1 cellular context compared by ENCODE assay signal in the genomic region with DNA sequence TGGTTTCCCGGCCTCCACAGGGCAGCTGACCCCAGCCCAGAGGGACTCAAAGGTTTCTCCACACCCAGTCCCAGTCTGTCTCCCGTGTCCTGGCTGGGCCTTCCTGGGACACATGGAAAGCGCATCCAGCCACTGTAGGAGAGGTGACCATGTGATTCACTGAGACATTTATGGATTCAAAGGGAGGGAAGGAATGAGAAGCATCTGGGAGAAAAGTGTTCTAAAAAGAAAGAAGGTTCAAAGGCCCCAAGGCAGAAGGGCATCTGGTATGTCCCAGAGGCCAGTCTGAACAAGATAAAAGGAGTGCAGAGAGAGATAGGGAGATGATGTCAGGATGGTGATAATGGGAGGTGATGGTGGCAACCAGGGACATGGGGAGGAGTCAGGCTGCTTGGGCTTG.
TF ChIP-seq lines count a peak whose summit lies in the region.

No MANE protein-coding gene starts in this region.

TF ChIP-seq in HepG2, 621 proteins besides CTCF, POLR2A, EP300 and RAD21:
- no peak for TF ChIP-seq ZNF160 (CRISPR knock-in tag; IDR thresholded peaks at IDR 0.05)
- TF ChIP-seq, protein P1, sequence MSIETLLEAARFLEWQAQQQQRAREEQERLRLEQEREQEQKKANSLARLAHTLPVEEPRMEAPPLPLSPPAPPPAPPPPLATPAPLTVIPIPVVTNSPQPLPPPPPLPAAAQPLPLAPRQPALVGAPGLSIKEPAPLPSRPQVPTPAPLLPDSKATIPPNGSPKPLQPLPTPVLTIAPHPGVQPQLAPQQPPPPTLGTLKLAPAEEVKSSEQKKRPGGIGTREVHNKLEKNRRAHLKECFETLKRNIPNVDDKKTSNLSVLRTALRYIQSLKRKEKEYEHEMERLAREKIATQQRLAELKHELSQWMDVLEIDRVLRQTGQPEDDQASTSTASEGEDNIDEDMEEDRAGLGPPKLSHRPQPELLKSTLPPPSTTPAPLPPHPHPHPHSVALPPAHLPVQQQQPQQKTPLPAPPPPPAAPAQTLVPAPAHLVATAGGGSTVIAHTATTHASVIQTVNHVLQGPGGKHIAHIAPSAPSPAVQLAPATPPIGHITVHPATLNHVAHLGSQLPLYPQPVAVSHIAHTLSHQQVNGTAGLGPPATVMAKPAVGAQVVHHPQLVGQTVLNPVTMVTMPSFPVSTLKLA (IDR thresholded peaks at IDR 0.05) = peak; percentile 12; the same call in 1 of the 2 replicates
